In the genomic region with DNA sequence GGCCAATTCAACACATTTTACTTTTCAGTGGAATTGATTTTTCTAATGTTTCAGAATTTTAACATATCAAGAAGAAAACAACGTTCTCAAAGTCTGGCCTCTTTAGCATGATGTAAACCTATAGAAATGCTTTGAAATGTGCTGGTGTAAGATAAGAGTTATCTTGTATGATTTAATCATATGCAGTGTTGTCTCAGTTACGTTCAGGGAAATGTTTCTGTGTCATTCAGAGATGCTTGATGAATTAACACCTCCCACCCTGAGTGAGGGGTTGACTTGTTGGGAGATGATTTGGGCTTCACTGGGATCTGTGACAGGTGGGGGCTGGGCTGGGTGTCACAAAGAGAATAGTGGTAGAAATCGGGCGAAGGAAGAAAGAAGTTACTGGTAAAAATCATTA, we compare ENCODE assay signal across 26 cellular contexts. TPM values are rescaled to one million over a fixed set of nuclear protein-coding genes. Genes with fewer than 3 reads are reported as not detected.
DNase-seq lines count a peak whose midpoint lies in the region; ATAC-seq and TF ChIP-seq lines count a peak whose summit lies in the region.
"Had no signal": no experiment of that assay in that cellular context is flagged by ENCODE, and none has a peak within 500 bp of the region (broad histone marks: within the 10 kb centered on the region; RNA-seq: fewer than 3 reads in every experiment).

No MANE protein-coding gene starts in this region.

- no peaks in the 10 kb centered on the region for H3K36me3 ChIP-seq in hepatocyte (replicated peaks; ENCODE audit: insufficient read depth, low read depth)
- H3K36me3 ChIP-seq: adrenal gland, SJSA1 had no signal

- intact Hi-C loops in activated T-helper 1 cell treated with anti-CD3 and anti-CD28 coated beads, Interleukin-12 subunit alpha, Interleukin-12 subunit beta, Interleukin-2, Interleukin-4 antibody, amounts not matched to agents 30 ng/mL and 10 ng/mL and 1 ng/mL, durations not matched to agents 14 hours and 24 hours and 36 hours (cut with micrococcal nuclease), result loop anchor here (1.0 kb wide), 2 partner anchors 24 to 264 kb away; no protein-coding TSS in a partner anchor

- H3K79me2 ChIP-seq in hepatocyte, result no peaks in the 10 kb centered on the region

- peak; percentile 17 for DNase-seq in stimulated activated CD4-positive, alpha-beta T cell treated with anti-CD3 and anti-CD28 coated beads, Interleukin-1b, Interleukin-23, amount 100 ng/mL, for 48 hours
- no peak for DNase-seq in stimulated activated CD4-positive, alpha-beta T cell treated with anti-CD3 and anti-CD28 coated beads, Interleukin-15, amount 100 ng/mL, for 24 hours
- DNase-seq in activated T-helper 1 cell treated with anti-CD3 and anti-CD28 coated beads, Interleukin-12 subunit alpha, Interleukin-12 subunit beta, Interleukin-2, Interleukin-4 antibody, amounts not matched to agents 30 ng/mL and 10 ng/mL and 1 ng/mL, durations not matched to agents 14 hours and 24 hours and 36 hours (ENCODE audit: low spot score), result no peak
- DNase-seq in hepatocyte (ENCODE audit: low spot score), result no peak
- no peak for DNase-seq in COLO829 (ENCODE audit: low spot score)
- no peak for DNase-seq in NCI-H1436 (lab: John Stamatoyannopoulos, UW)
- no peak for DNase-seq in NCI-H128 (lab: John Stamatoyannopoulos, UW; ENCODE audit: unreplicated experiment)
- DNase-seq: activated CD4-positive, alpha-beta T cell treated with anti-CD3 and anti-CD28 coated beads, Interleukin-2, amount 50 U/mL, for 1 hour; activated T-cell treated with anti-CD3 and anti-CD28 coated beads, Interleukin-2, amount 50 U/mL, for 24 hours; CD4-positive, alpha-beta T cell; central memory CD4-positive, alpha-beta T cell; DMS79; MM.1S; mucosa of descending colon; NCI-H1694 treated with DMSO at 0.1 percent for 48 hours; NCI-H345; spleen; T-helper 9 cell; testis had no signal

- H3K4me2 ChIP-seq in hepatocyte, result peak overlapping the region; percentile 1

- H3K9me3 Mint-ChIP-seq in activated T-helper 1 cell treated with anti-CD3 and anti-CD28 coated beads, Interleukin-12 subunit alpha, Interleukin-12 subunit beta, Interleukin-2, Interleukin-4 antibody, amounts not matched to agents 30 ng/mL and 10 ng/mL and 1 ng/mL, durations not matched to agents 14 hours and 24 hours and 36 hours, result no peaks in the 10 kb centered on the region
- H3K9me3 Mint-ChIP-seq: activated T-cell treated with anti-CD3 and anti-CD28 coated beads, Interleukin-2, amount 50 U/mL, for 24 hours; CD4-positive, alpha-beta T cell had no signal

- 52% methylated on average over 4 of the region's 4 CpGs for WGBS in hepatocyte (ENCODE audit: low lambda C conversion rate, missing lambda C conversion rate)

- no peaks in the 10 kb centered on the region for H3K9me3 ChIP-seq in hepatocyte (ENCODE audit: low read depth)
- H3K9me3 ChIP-seq: adrenal gland, esophagus muscularis mucosa, mucosa of descending colon, SJSA1, spleen, testis had no signal

- no peak overlapping the region for H3K4me3 Mint-ChIP-seq in activated T-helper 1 cell treated with anti-CD3 and anti-CD28 coated beads, Interleukin-12 subunit alpha, Interleukin-12 subunit beta, Interleukin-2, Interleukin-4 antibody, amounts not matched to agents 30 ng/mL and 10 ng/mL and 1 ng/mL, durations not matched to agents 14 hours and 24 hours and 36 hours
- H3K4me3 Mint-ChIP-seq: activated T-cell treated with anti-CD3 and anti-CD28 coated beads, Interleukin-2, amount 50 U/mL, for 24 hours; CD4-positive, alpha-beta T cell had no signal

- H2AFZ ChIP-seq in hepatocyte, result peak overlapping the region; percentile 20

- H3K4me3 ChIP-seq in hepatocyte, result no peak overlapping the region
- H3K4me3 ChIP-seq: adrenal gland, esophagus muscularis mucosa, mucosa of descending colon, SJSA1, spleen, testis had no signal

- TF ChIP-seq CTCF in hepatocyte (IDR thresholded peaks at IDR 0.05; ENCODE audit: poor library complexity), result no peak

- no peaks in the 10 kb centered on the region for H3K27me3 ChIP-seq in hepatocyte
- H3K27me3 ChIP-seq: adrenal gland, esophagus muscularis mucosa, SJSA1, spleen, testis had no signal

- H3K36me3 Mint-ChIP-seq in activated T-helper 1 cell treated with anti-CD3 and anti-CD28 coated beads, Interleukin-12 subunit alpha, Interleukin-12 subunit beta, Interleukin-2, Interleukin-4 antibody, amounts not matched to agents 30 ng/mL and 10 ng/mL and 1 ng/mL, durations not matched to agents 14 hours and 24 hours and 36 hours (ENCODE audit: low read depth), result peaks cover 33% of the 10 kb centered on the region

- peak overlapping the region; percentile 7 for H3K27ac ChIP-seq in hepatocyte
- H3K27ac ChIP-seq: adrenal gland, esophagus muscularis mucosa, SJSA1, spleen, testis had no signal

- H3K9me2 ChIP-seq in hepatocyte (replicated peaks; ENCODE audit: insufficient read depth), result no peaks in the 10 kb centered on the region

- H3K27me3 Mint-ChIP-seq in activated T-helper 1 cell treated with anti-CD3 and anti-CD28 coated beads, Interleukin-12 subunit alpha, Interleukin-12 subunit beta, Interleukin-2, Interleukin-4 antibody, amounts not matched to agents 30 ng/mL and 10 ng/mL and 1 ng/mL, durations not matched to agents 14 hours and 24 hours and 36 hours (ENCODE audit: insufficient read depth), result no peaks in the 10 kb centered on the region
- H3K27me3 Mint-ChIP-seq: activated T-cell treated with anti-CD3 and anti-CD28 coated beads, Interleukin-2, amount 50 U/mL, for 24 hours; CD4-positive, alpha-beta T cell had no signal

- ATAC-seq in HG03432 (IDR thresholded peaks at IDR 0.05; ENCODE audit: unreplicated experiment), result no peak
- ATAC-seq: left lobe of liver, mucosa of descending colon, Panc1 had no signal

- H3K4me1 Mint-ChIP-seq in activated T-helper 1 cell treated with anti-CD3 and anti-CD28 coated beads, Interleukin-12 subunit alpha, Interleukin-12 subunit beta, Interleukin-2, Interleukin-4 antibody, amounts not matched to agents 30 ng/mL and 10 ng/mL and 1 ng/mL, durations not matched to agents 14 hours and 24 hours and 36 hours (ENCODE audit: low read depth), result peaks cover 41% of the 10 kb centered on the region

- no peaks in the 10 kb centered on the region for H4K20me1 ChIP-seq in hepatocyte (ENCODE audit: insufficient read depth, poor library complexity, severe bottlenecking)

- H3K27ac Mint-ChIP-seq in activated T-helper 1 cell treated with anti-CD3 and anti-CD28 coated beads, Interleukin-12 subunit alpha, Interleukin-12 subunit beta, Interleukin-2, Interleukin-4 antibody, amounts not matched to agents 30 ng/mL and 10 ng/mL and 1 ng/mL, durations not matched to agents 14 hours and 24 hours and 36 hours, result peak overlapping the region; percentile 90
- H3K27ac Mint-ChIP-seq: activated T-cell treated with anti-CD3 and anti-CD28 coated beads, Interleukin-2, amount 50 U/mL, for 24 hours; CD4-positive, alpha-beta T cell had no signal

- H3K4me1 ChIP-seq in hepatocyte (ENCODE audit: insufficient read depth), result no peaks in the 10 kb centered on the region
- H3K4me1 ChIP-seq: adrenal gland, esophagus muscularis mucosa, SJSA1, testis had no signal

RNA-seq across cellular contexts. Expression of a gene that starts 15.7 kb away (rescaled TPM):
- total RNA-seq in activated T-helper 1 cell treated with anti-CD3 and anti-CD28 coated beads, Interleukin-12 subunit alpha, Interleukin-12 subunit beta, Interleukin-2, Interleukin-4 antibody, amounts not matched to agents 30 ng/mL and 10 ng/mL and 1 ng/mL, durations not matched to agents 14 hours and 24 hours and 36 hours, result 0.91 and 1.1 TPM in 2 replicates
- 0.04 and 0.23 TPM in 2 replicates for total RNA-seq in hepatocyte
- polyA plus RNA-seq in hepatocyte, result not detected in 2 replicates
- total RNA-seq: left lobe of liver, renal cortical epithelial cell had no signal
